Comparison of ENCODE assay signal across 1 cellular context in the genomic region with DNA sequence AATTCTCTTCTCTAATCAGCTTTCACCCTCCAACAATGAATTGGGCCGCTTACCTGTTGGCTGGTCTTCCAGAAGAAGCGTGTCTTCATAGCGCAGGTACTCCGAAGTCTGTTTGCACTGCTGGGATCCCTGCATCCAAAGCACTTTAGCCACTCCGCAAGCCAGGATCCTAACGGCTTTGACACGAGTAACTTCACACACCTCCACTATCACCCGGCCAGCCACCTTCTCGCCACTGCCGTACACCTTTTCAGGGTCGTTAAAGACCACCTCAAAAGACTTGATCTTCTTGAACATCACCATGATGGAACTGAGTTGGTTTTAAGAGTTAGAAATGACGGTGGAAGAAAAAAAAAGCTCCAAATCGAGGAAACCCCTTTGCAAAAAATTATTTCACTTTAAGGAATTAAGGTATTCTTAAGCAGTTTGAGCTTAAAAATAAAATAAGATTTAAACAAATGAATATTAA.
A peak's percentile ranks its signal among the peaks of the same experiment; 100 is the strongest.
TF ChIP-seq lines count a peak whose summit lies in the region.

No MANE protein-coding gene starts in this region.

TF ChIP-seq in K562, 482 proteins besides CTCF, POLR2A, EP300 and RAD21 (continued from another document and continues in another):
- TF ChIP-seq, protein P1, sequence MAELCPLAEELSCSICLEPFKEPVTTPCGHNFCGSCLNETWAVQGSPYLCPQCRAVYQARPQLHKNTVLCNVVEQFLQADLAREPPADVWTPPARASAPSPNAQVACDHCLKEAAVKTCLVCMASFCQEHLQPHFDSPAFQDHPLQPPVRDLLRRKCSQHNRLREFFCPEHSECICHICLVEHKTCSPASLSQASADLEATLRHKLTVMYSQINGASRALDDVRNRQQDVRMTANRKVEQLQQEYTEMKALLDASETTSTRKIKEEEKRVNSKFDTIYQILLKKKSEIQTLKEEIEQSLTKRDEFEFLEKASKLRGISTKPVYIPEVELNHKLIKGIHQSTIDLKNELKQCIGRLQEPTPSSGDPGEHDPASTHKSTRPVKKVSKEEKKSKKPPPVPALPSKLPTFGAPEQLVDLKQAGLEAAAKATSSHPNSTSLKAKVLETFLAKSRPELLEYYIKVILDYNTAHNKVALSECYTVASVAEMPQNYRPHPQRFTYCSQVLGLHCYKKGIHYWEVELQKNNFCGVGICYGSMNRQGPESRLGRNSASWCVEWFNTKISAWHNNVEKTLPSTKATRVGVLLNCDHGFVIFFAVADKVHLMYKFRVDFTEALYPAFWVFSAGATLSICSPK (IDR thresholded peaks at IDR 0.05; ENCODE audit: borderline replicate concordance): 0 out of 2 replicates have a peak, but pooled peaks have one; percentile 11
- TF ChIP-seq MYBL2 (IDR thresholded peaks at IDR 0.05; ENCODE audit: low read depth) (no peak), MYBL2 (CRISPR knock-in tag; IDR thresholded peaks at IDR 0.05; ENCODE audit: borderline replicate concordance) (no peak), IRF9 (tag; IDR thresholded peaks at IDR 0.05) (no peak), SIN3A (IDR thresholded peaks at IDR 0.05; ENCODE audit: borderline replicate concordance in 2 of 2, control insufficient read depth in 1 of 2, low read depth in 2 of 2, low read length in 2 of 2) (0 out of 4 replicates have a peak, but pooled peaks of 1 of the 2 experiments have one; percentile 14), ZNF217 (CRISPR knock-in tag; IDR thresholded peaks at IDR 0.05) (no peak), ADNP (tag; IDR thresholded peaks at IDR 0.05) (no peak), RHOXF2B (CRISPR knock-in tag; conservative IDR thresholded peaks at IDR 0.05) (peak; percentile 94), SIX5 (IDR thresholded peaks at IDR 0.05; ENCODE audit: borderline replicate concordance in 1 of 2, insufficient read depth in 1 of 2, low read depth in 1 of 2, low read length in 2 of 2) (no peak), ZMIZ1 (IDR thresholded peaks at IDR 0.05; ENCODE audit: low read depth in 2 of 2, low read length in 2 of 2) (0 out of 4 replicates have a peak, but pooled peaks of 1 of the 2 experiments have one; percentile 14), AFF4 (CRISPR knock-in tag; IDR thresholded peaks at IDR 0.05) (peak; percentile 47; the same call in 1 of the 2 replicates), PYGO2 (tag; IDR thresholded peaks at IDR 0.05) (no peak), ARID2 (IDR thresholded peaks at IDR 0.05) (0 out of 2 replicates have a peak, but pooled peaks have one; percentile 9), PBX2 (CRISPR knock-in tag; IDR thresholded peaks at IDR 0.05; ENCODE audit: low read depth) (no peak), PBX2 (tag; conservative IDR thresholded peaks at IDR 0.05; ENCODE audit: low read depth) (no peak), MAFK (IDR thresholded peaks at IDR 0.05; ENCODE audit: low read length) (no peak), MTA1 (IDR thresholded peaks at IDR 0.05; ENCODE audit: borderline replicate concordance) (0 out of 2 replicates have a peak, but pooled peaks have one; percentile 16), SIRT6 (IDR thresholded peaks at IDR 0.05; ENCODE audit: low read depth, low read length) (peak; percentile 17), MTA2 (IDR thresholded peaks at IDR 0.05; ENCODE audit: low read depth) (0 out of 2 replicates have a peak, but pooled peaks have one; percentile 21), ZFP91 (CRISPR knock-in tag; IDR thresholded peaks at IDR 0.05) (0 out of 2 replicates have a peak, but pooled peaks have one; percentile 48), CREB1 (IDR thresholded peaks at IDR 0.05) (no peak), CREB1 (CRISPR knock-in tag; IDR thresholded peaks at IDR 0.05) (no peak), TOE1 (IDR thresholded peaks at IDR 0.05; ENCODE audit: borderline replicate concordance) (no peak), TOE1 (CRISPR knock-in tag; IDR thresholded peaks at IDR 0.05; ENCODE audit: borderline replicate concordance, low read depth) (0 out of 2 replicates have a peak, but pooled peaks have one; percentile 69), RBBP5 (IDR thresholded peaks at IDR 0.05; ENCODE audit: borderline replicate concordance, insufficient read depth, low read length, poor library complexity, severe bottlenecking) (peak; percentile 65)
- TF ChIP-seq, protein P2, sequence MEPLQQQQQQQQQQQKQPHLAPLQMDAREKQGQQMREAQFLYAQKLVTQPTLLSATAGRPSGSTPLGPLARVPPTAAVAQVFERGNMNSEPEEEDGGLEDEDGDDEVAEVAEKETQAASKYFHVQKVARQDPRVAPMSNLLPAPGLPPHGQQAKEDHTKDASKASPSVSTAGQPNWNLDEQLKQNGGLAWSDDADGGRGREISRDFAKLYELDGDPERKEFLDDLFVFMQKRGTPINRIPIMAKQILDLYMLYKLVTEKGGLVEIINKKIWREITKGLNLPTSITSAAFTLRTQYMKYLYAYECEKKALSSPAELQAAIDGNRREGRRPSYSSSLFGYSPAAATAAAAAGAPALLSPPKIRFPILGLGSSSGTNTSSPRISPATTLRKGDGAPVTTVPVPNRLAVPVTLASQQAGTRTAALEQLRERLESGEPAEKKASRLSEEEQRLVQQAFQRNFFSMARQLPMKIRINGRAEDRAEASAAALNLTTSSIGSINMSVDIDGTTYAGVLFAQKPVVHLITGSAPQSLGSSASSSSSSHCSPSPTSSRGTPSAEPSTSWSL (CRISPR knock-in tag; IDR thresholded peaks at IDR 0.05; ENCODE audit: borderline replicate concordance): no peak
- TF ChIP-seq, protein P3, sequence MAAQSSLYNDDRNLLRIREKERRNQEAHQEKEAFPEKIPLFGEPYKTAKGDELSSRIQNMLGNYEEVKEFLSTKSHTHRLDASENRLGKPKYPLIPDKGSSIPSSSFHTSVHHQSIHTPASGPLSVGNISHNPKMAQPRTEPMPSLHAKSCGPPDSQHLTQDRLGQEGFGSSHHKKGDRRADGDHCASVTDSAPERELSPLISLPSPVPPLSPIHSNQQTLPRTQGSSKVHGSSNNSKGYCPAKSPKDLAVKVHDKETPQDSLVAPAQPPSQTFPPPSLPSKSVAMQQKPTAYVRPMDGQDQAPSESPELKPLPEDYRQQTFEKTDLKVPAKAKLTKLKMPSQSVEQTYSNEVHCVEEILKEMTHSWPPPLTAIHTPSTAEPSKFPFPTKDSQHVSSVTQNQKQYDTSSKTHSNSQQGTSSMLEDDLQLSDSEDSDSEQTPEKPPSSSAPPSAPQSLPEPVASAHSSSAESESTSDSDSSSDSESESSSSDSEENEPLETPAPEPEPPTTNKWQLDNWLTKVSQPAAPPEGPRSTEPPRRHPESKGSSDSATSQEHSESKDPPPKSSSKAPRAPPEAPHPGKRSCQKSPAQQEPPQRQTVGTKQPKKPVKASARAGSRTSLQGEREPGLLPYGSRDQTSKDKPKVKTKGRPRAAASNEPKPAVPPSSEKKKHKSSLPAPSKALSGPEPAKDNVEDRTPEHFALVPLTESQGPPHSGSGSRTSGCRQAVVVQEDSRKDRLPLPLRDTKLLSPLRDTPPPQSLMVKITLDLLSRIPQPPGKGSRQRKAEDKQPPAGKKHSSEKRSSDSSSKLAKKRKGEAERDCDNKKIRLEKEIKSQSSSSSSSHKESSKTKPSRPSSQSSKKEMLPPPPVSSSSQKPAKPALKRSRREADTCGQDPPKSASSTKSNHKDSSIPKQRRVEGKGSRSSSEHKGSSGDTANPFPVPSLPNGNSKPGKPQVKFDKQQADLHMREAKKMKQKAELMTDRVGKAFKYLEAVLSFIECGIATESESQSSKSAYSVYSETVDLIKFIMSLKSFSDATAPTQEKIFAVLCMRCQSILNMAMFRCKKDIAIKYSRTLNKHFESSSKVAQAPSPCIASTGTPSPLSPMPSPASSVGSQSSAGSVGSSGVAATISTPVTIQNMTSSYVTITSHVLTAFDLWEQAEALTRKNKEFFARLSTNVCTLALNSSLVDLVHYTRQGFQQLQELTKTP (IDR thresholded peaks at IDR 0.05; ENCODE audit: low read depth in 1 of 2, partially characterized antibody in 2 of 2): peak; percentile 91 to 99
- TF ChIP-seq, protein P4, sequence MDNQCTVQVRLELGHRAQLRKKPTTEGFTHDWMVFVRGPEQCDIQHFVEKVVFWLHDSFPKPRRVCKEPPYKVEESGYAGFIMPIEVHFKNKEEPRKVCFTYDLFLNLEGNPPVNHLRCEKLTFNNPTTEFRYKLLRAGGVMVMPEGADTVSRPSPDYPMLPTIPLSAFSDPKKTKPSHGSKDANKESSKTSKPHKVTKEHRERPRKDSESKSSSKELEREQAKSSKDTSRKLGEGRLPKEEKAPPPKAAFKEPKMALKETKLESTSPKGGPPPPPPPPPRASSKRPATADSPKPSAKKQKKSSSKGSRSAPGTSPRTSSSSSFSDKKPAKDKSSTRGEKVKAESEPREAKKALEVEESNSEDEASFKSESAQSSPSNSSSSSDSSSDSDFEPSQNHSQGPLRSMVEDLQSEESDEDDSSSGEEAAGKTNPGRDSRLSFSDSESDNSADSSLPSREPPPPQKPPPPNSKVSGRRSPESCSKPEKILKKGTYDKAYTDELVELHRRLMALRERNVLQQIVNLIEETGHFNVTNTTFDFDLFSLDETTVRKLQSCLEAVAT (IDR thresholded peaks at IDR 0.05): peak; percentile 99 to 100
